12 cellular contexts compared by ENCODE assay signal in the genomic region with DNA sequence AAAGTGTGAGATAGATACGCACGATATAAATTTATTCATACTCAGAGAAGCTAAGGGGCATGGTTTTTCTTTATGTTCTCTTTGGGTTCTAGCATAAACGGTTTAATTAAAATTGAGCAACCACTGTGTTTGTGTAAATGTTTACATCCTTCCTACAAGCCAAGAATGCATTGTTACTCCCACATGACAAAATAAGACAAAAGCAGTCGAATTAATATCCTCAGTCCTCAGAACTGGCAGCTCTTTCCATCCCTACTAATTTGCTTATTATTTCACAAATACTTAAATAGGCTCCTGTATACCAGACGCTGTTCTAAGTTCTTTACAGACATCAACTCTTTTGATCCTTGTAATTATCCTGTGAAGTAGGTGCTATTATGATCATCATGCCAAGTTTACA. TPM values are rescaled to one million over a fixed set of nuclear protein-coding genes. Genes with fewer than 3 reads are reported as not detected.
DNase-seq lines count a peak whose midpoint lies in the region; ATAC-seq, FAIRE-seq and TF ChIP-seq lines count a peak whose summit lies in the region.
"Had no signal": no experiment of that assay in that cellular context is flagged by ENCODE, and none has a peak within 500 bp of the region (broad histone marks: within the 10 kb centered on the region; RNA-seq: fewer than 3 reads in every experiment).

No MANE protein-coding gene starts in this region.

- in situ Hi-C loops in KBM-7 (cut with MboI; ENCODE audit: low pct_unique_long_range_greater_than_20kb, low sequenced_read_pairs), result no loop called here

- POLR2A ChIA-PET in A549 (lab: Yijun Ruan, JAX), result no interaction called here
- POLR2A ChIA-PET in PC-3 (lab: Charles Lee; ENCODE audit: unreplicated experiment), result no interaction called here

- intact Hi-C loops in PC-3 (cut with micrococcal nuclease) (no loop called here), esophagus squamous epithelium (cut with DNase I) (no loop called here)

- CTCF ChIA-PET in A549 (lab: Yijun Ruan, JAX) (interaction anchor here (1.2 kb wide), 2 partner anchors 37 to 47 kb away, joined by 3 read pairs; no protein-coding TSS in a partner anchor), PC-3 (lab: Charles Lee) (interaction anchor here (0.7 kb wide), 1 partner anchor 47 kb away, joined by 3 read pairs; no protein-coding TSS in a partner anchor)

- no peaks in the 10 kb centered on the region for H3F3A ChIP-seq in PC-3 (ENCODE audit: low read length, unreplicated experiment)

- no TSS peak for BruUV-seq in PC-3 (replicated peaks; lab: Mats Ljungman, UMichigan)

- H3K4me1 ChIP-seq in A549, result no peaks in the 10 kb centered on the region; the same call in 2 of the 3 replicates
- H3K4me1 ChIP-seq in PC-3 (ENCODE audit: insufficient read depth, low read length), result peaks cover 12% of the 10 kb centered on the region; the same call in 1 of the 2 replicates
- peaks cover 2 to 28% (median 10%) of the 10 kb centered on the region in 3 donors for H3K4me1 ChIP-seq in esophagus squamous epithelium
- peaks cover 7% of the 10 kb centered on the region for H3K4me1 ChIP-seq in neuron (ENCODE audit: insufficient read depth, low read length)

- H3K4me2 ChIP-seq in A549 (peak overlapping the region; percentile 89; the same call in 2 of the 3 replicates), PC-3 (ENCODE audit: low read length) (peak overlapping the region; percentile 87)

- no peak for FAIRE-seq in A549 (lab: Jason Lieb, UNC)

- no peak for TF ChIP-seq RAD21 in A549 (conservative IDR thresholded peaks at IDR 0.05 in 1 of 2, IDR thresholded peaks at IDR 0.05 in 1 of 2)

- no peak for TF ChIP-seq POLR2A in A549 (IDR thresholded peaks at IDR 0.05; ENCODE audit: low read length)
- TF ChIP-seq POLR2A in esophagus squamous epithelium (IDR thresholded peaks at IDR 0.05), result no peak

- no peaks in the 10 kb centered on the region for H3K27me3 ChIP-seq in PC-3 (ENCODE audit: low read length)
- H3K27me3 ChIP-seq in esophagus squamous epithelium, result peaks cover 0 to 15% (median 0%) of the 10 kb centered on the region in 4 donors
- no peaks in the 10 kb centered on the region for H3K27me3 ChIP-seq in neuron (ENCODE audit: insufficient read depth, low read length)

- H3K9me2 ChIP-seq in PC-3 (replicated peaks; ENCODE audit: low read length), result no peaks in the 10 kb centered on the region

- no peak overlapping the region for H3K9ac ChIP-seq in PC-3 (ENCODE audit: low read length)

- TF ChIP-seq EP300 in A549 (IDR thresholded peaks at IDR 0.05), result no peak

- no peak for TF ChIP-seq CTCF in A549 (IDR thresholded peaks at IDR 0.05)
- TF ChIP-seq CTCF in PC-3 (conservative IDR thresholded peaks at IDR 0.05; ENCODE audit: low read depth, low read length), result no peak
- no peak for TF ChIP-seq CTCF in esophagus squamous epithelium (IDR thresholded peaks at IDR 0.05)

- ATAC-seq in A549, result no peak
- ATAC-seq in PC-3, result no peak
- no peak for ATAC-seq in HG02973 (IDR thresholded peaks at IDR 0.05; ENCODE audit: unreplicated experiment)

- H3K79me2 ChIP-seq in PC-3 (ENCODE audit: low read length), result no peaks in the 10 kb centered on the region

- no peak overlapping the region for H3K27ac ChIP-seq in A549
- no peak overlapping the region for H3K27ac ChIP-seq in PC-3 (ENCODE audit: low read length)
- H3K27ac ChIP-seq in esophagus squamous epithelium, result peak overlapping the region in 2 of 4 donors; percentile 47 to 51

- DNase-seq in A549 (ENCODE audit: low read depth in 1 of 2, low spot score in 1 of 2) (no peak), PC-3 (no peak), esophagus squamous epithelium (lab: John Stamatoyannopoulos, UW) (no peak), occipital lobe (lab: John Stamatoyannopoulos, UW) (no peak), KBM-7 (no peak)
- DNase-seq in activated effector memory CD4-positive, alpha-beta T cell treated with anti-CD3 and anti-CD28 coated beads, Interleukin-2, amount 50 U/mL, for 16 hours, result no peak
- DNase-seq: activated CD4-positive, alpha-beta T cell treated with anti-CD3 and anti-CD28 coated beads for 1 hour; SHP77 treated with DMSO at 0.1 percent for 48 hours; stimulated activated naive CD4-positive, alpha-beta T cell had no signal

- H3K4me3 ChIP-seq in A549 (no peak overlapping the region), PC-3 (ENCODE audit: low read length) (peak overlapping the region; percentile 65; the same call in 1 of the 2 replicates), esophagus squamous epithelium (peak overlapping the region in 3 of 4 donors; percentile 42 to 64 (median 43)), neuron (ENCODE audit: low read length) (peak overlapping the region; percentile 50)

- no peaks in the 10 kb centered on the region for H4K20me1 ChIP-seq in PC-3 (ENCODE audit: low read length)

- H3K9me3 ChIP-seq in A549 (no peaks in the 10 kb centered on the region), PC-3 (ENCODE audit: low read length) (no peaks in the 10 kb centered on the region), esophagus squamous epithelium (no peaks in the 10 kb centered on the region), neuron (ENCODE audit: low read length) (no peaks in the 10 kb centered on the region)
- H3K9me3 ChIP-seq: heart right ventricle had no signal

- peak overlapping the region; percentile 87 for H2AFZ ChIP-seq in PC-3 (ENCODE audit: low read length)
- H2AFZ ChIP-seq in neuron (ENCODE audit: low read depth, low read length), result peak overlapping the region; percentile 88

- no peaks in the 10 kb centered on the region for H3K36me3 ChIP-seq in PC-3 (ENCODE audit: low read depth, low read length)
- no peaks in the 10 kb centered on the region for H3K36me3 ChIP-seq in esophagus squamous epithelium
- H3K36me3 ChIP-seq in neuron (ENCODE audit: insufficient read depth, low read length), result no peaks in the 10 kb centered on the region

- 67% methylated on average over 5 of the region's 5 CpGs for WGBS in A549 (ENCODE audit: missing lambda C conversion rate)
- WGBS in esophagus squamous epithelium, 2 donors, result 51 to 55% methylated on average over 5 of the region's 5 CpGs

TF ChIP-seq in A549, 52 proteins besides CTCF, POLR2A, EP300 and RAD21:
- TF ChIP-seq RFX5 (IDR thresholded peaks at IDR 0.05) (no peak), POLR2AphosphoS2 (conservative IDR thresholded peaks at IDR 0.05; ENCODE audit: low read length) (no peak), RNF2 (IDR thresholded peaks at IDR 0.05; ENCODE audit: borderline replicate concordance, low read depth) (no peak), HOXB5 (CRISPR knock-in tag; IDR thresholded peaks at IDR 0.05) (no peak), HOXA7 (CRISPR knock-in tag; IDR thresholded peaks at IDR 0.05) (no peak), ZSCAN20 (CRISPR knock-in tag; IDR thresholded peaks at IDR 0.05) (no peak), E2F6 (IDR thresholded peaks at IDR 0.05; ENCODE audit: borderline replicate concordance, low read depth) (no peak), CBX8 (IDR thresholded peaks at IDR 0.05) (no peak), JUNB (IDR thresholded peaks at IDR 0.05) (no peak), CHD4 (IDR thresholded peaks at IDR 0.05; ENCODE audit: borderline replicate concordance) (no peak), ATOH8 (CRISPR knock-in tag; IDR thresholded peaks at IDR 0.05; ENCODE audit: low read depth) (no peak), GATA3 (IDR thresholded peaks at IDR 0.05; ENCODE audit: borderline replicate concordance) (no peak), MYC (IDR thresholded peaks at IDR 0.05; ENCODE audit: borderline replicate concordance, low read length) (no peak), HOXB13 (CRISPR knock-in tag; IDR thresholded peaks at IDR 0.05; ENCODE audit: low read depth) (no peak), KDM1A (IDR thresholded peaks at IDR 0.05; ENCODE audit: low read depth) (no peak), ESRRA (IDR thresholded peaks at IDR 0.05; ENCODE audit: borderline replicate concordance, low read length) (no peak)
- TF ChIP-seq, protein P1, sequence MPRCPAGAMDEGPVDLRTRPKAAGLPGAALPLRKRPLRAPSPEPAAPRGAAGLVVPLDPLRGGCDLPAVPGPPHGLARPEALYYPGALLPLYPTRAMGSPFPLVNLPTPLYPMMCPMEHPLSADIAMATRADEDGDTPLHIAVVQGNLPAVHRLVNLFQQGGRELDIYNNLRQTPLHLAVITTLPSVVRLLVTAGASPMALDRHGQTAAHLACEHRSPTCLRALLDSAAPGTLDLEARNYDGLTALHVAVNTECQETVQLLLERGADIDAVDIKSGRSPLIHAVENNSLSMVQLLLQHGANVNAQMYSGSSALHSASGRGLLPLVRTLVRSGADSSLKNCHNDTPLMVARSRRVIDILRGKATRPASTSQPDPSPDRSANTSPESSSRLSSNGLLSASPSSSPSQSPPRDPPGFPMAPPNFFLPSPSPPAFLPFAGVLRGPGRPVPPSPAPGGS (IDR thresholded peaks at IDR 0.05), result no peak

RNA-seq across cellular contexts. Expression of gene SSPN, which starts 32.0 kb away (rescaled TPM):
- polyA plus RNA-seq in A549 (2011; rRNA removed) (2.2 and 2.6 TPM in 2 replicates), A549 (2017; fragmentation: RNase III; extraction: RNeasy Plus Mini Kit Qiagen cat#74134 plus additional on column Dnase treatment) (0.85 to 2.0 TPM (median 1.2 TPM) in 3 replicates)
- 0.40 and 0.42 TPM in 2 replicates for polyA plus RNA-seq in A549 (2012; cell fraction: cytosol; rRNA removed)
- polyA plus RNA-seq in A549 (2012; cell fraction: nucleus; rRNA removed), result 0.15 and 0.37 TPM in 2 replicates
- 3.6 and 5.0 TPM in 2 replicates for polyA minus RNA-seq in A549 (2011; rRNA and poly(A)+ RNA removed)
- total RNA-seq in PC-3 (2014; rRNA removed) (11.2 and 11.9 TPM in 2 replicates), esophagus squamous epithelium (10 to 100 TPM in 1 of 4 donors, 1 to 10 TPM in 2, under 1 TPM in 1; 0.99 to 11.3 (median 3.1) TPM), occipital lobe (3.7 TPM)
